8 cellular contexts compared by ENCODE assay signal in the genomic region with DNA sequence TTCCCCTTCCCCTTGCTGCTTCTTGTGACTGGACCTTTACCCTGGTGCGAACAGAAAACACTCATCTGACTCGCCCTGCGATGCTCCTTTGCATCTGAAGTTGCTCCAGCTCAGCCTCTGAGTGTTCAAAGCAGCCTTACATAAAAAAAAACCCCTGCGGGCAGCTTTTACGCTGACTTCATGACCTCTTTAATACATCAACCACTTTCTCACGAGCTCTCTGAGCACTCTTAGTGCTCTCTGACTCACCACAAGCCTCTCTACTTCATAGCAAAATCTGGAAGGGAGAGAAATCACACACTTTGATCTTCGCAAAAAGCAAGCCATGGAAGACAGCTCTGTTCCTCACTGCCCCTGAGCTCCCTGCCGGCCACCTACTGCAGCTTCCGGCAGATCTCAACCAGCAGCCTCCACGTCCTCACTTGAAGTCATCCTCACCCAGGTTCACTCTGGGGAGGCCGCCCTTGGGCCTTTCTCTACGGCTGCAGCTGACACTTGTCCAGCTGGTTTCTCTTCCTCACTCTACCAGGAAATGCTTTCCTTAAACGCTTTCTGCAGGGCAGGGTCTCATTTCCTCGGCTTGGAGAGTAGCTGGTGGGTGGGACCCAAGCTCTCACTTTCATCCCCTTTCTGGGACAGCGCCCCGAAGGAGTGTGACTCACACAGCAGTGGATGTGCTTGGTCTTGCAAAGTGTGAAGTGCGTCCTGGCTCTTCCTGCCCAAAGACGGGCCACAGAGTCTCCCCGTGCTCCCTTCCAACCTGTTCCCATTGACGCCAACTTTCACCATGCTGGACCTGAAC. TPM values are rescaled to one million over a fixed set of nuclear protein-coding genes. Genes with fewer than 3 reads are reported as not detected.
A peak's percentile ranks its signal among the peaks of the same experiment; 100 is the strongest.
DNase-seq lines count a peak whose midpoint lies in the region; ATAC-seq and TF ChIP-seq lines count a peak whose summit lies in the region.

No MANE protein-coding gene starts in this region.

- WGBS in thymus: 85% methylated on average over 20 of the region's 20 CpGs

- H3K4me1 ChIP-seq in thymus (ENCODE audit: control insufficient read depth, insufficient read depth, low read length): no peaks in the 10 kb centered on the region

- no peaks in the 10 kb centered on the region for H3K9me3 ChIP-seq in thymus (ENCODE audit: control insufficient read depth)

- TF ChIP-seq CTCF in AG09309 (IDR thresholded peaks at IDR 0.05; ENCODE audit: control insufficient read depth, insufficient read depth, low read depth, low read length, missing control alignments) (no peak), kidney epithelial cell (IDR thresholded peaks at IDR 0.05; ENCODE audit: insufficient read depth, low read length, poor library complexity, severe bottlenecking) (no peak)

- CTCF ChIA-PET in activated naive CD4-positive, alpha-beta T cell treated with anti-CD3 and anti-CD28 coated beads, Interleukin-2, amount 10 ng/mL, durations not matched to agents 7 days and 5 days (lab: Charles Lee): interaction anchor here (0.8 to 8.9 kb wide), 31 partner anchors 11 to 281 kb away, joined by 3 to 177 read pairs (median 7); partner anchors contain the start of genes GRK6, LMAN2, MXD3 and PDLIM7

- peak overlapping the region; percentile 42 for H3K27ac ChIP-seq in thymus (ENCODE audit: low read depth)

- peak overlapping the region; percentile 21 for H3K4me3 Mint-ChIP-seq in activated naive CD4-positive, alpha-beta T cell treated with anti-CD3 and anti-CD28 coated beads, Interleukin-2, amount 10 ng/mL, durations not matched to agents 7 days and 5 days

- peaks cover 12% of the 10 kb centered on the region for H3K27me3 ChIP-seq in kidney epithelial cell (ENCODE audit: control insufficient read depth, insufficient read depth, low read length)
- H3K27me3 ChIP-seq in thymus (ENCODE audit: control insufficient read depth, insufficient read depth): peaks cover 3% of the 10 kb centered on the region

- no peaks in the 10 kb centered on the region for H3K36me3 ChIP-seq in kidney epithelial cell (ENCODE audit: control insufficient read depth, insufficient read depth, low read length)
- no peaks in the 10 kb centered on the region for H3K36me3 ChIP-seq in thymus (ENCODE audit: control insufficient read depth, insufficient read depth)

- H3K4me3 ChIP-seq in AG09309 (ENCODE audit: control insufficient read depth, low read depth, low read length) (no peak overlapping the region; the same call in 1 of the 2 replicates), kidney epithelial cell (ENCODE audit: low read depth, low read length) (no peak overlapping the region), thymus (ENCODE audit: low read length) (no peak overlapping the region)

- peaks cover 49% of the 10 kb centered on the region for H3K4me1 Mint-ChIP-seq in activated naive CD4-positive, alpha-beta T cell treated with anti-CD3 and anti-CD28 coated beads, Interleukin-2, amount 10 ng/mL, durations not matched to agents 7 days and 5 days

- no peaks in the 10 kb centered on the region for H3K9me3 Mint-ChIP-seq in activated naive CD4-positive, alpha-beta T cell treated with anti-CD3 and anti-CD28 coated beads, Interleukin-2, amount 10 ng/mL, durations not matched to agents 7 days and 5 days

- peak overlapping the region; percentile 92 for H3K27ac Mint-ChIP-seq in activated naive CD4-positive, alpha-beta T cell treated with anti-CD3 and anti-CD28 coated beads, Interleukin-2, amount 10 ng/mL, durations not matched to agents 7 days and 5 days

- no peaks in the 10 kb centered on the region for H3K36me3 Mint-ChIP-seq in activated naive CD4-positive, alpha-beta T cell treated with anti-CD3 and anti-CD28 coated beads, Interleukin-2, amount 10 ng/mL, durations not matched to agents 7 days and 5 days

- ATAC-seq in GM19372 (IDR thresholded peaks at IDR 0.05; ENCODE audit: low read depth, unreplicated experiment): peak; percentile 51

- peak; percentile 88 for DNase-seq in AG09309 (ENCODE audit: low read depth)
- peak; percentile 86 for DNase-seq in NCI-H226
- DNase-seq in activated naive CD4-positive, alpha-beta T cell treated with anti-CD3 and anti-CD28 coated beads, Interleukin-2, amount 10 ng/mL, durations not matched to agents 7 days and 5 days: peak; percentile 54
- peak; percentile 78 for DNase-seq in kidney epithelial cell (ENCODE audit: low read depth)
- DNase-seq in HuH-7.5 (ENCODE audit: low spot score): no peak
- no peak for DNase-seq in NCI-H2107 (lab: John Stamatoyannopoulos, UW)

- H3K27me3 Mint-ChIP-seq in activated naive CD4-positive, alpha-beta T cell treated with anti-CD3 and anti-CD28 coated beads, Interleukin-2, amount 10 ng/mL, durations not matched to agents 7 days and 5 days: peaks cover 55% of the 10 kb centered on the region

RNA-seq across cellular contexts. Expression of gene SLC34A1, which starts 5.3 kb away (rescaled TPM):
- not detected in 2 replicates for total RNA-seq in kidney epithelial cell
- polyA plus RNA-seq in thymus: 0.02 TPM

RNA-seq across cellular contexts. Expression of gene PFN3, which starts 10.9 kb away (rescaled TPM):
- not detected in 2 replicates for total RNA-seq in kidney epithelial cell
- not detected for polyA plus RNA-seq in thymus

RNA-seq across cellular contexts. Expression of gene F12, which starts 19.8 kb away (rescaled TPM):
- 4.0 and 5.1 TPM in 2 replicates for total RNA-seq in kidney epithelial cell
- polyA plus RNA-seq in thymus: 1.2 TPM

RNA-seq across cellular contexts. Expression of gene RGS14, which starts 31.8 kb away (rescaled TPM):
- total RNA-seq in kidney epithelial cell: 14.5 and 22.9 TPM in 2 replicates
- polyA plus RNA-seq in thymus: 52.7 TPM

RNA-seq across cellular contexts. Expression of gene GRK6, which starts 36.9 kb away (rescaled TPM):
- 34.9 and 46.4 TPM in 2 replicates for total RNA-seq in kidney epithelial cell
- 36.3 TPM for polyA plus RNA-seq in thymus

Comparison
In these comparisons a context has a peak if more than half of its experiments do, and no peak if none do; other contexts are left out.
1. DNase-seq: peak in AG09309 (single experiment), NCI-H226 (single experiment), activated naive CD4-positive, alpha-beta T cell treated with anti-CD3 and anti-CD28 coated beads, Interleukin-2, amount 10 ng/mL, durations not matched to agents 7 days and 5 days (single experiment) and kidney epithelial cell (single experiment); none in HuH-7.5 (single experiment) and NCI-H2107 (single experiment).